1 cellular context compared by ENCODE assay signal in genomic region chr13:97257800-97258799, GRCh38.
TF ChIP-seq lines count a peak whose summit lies in the region.

No MANE protein-coding gene starts in this region.

TF ChIP-seq in SK-N-SH treated with all-trans-retinoic acid at 6 μM for 48 hours, 23 proteins besides CTCF, POLR2A, EP300 and RAD21 (continued from another document):
- TF ChIP-seq PATZ1 (CRISPR knock-in tag; IDR thresholded peaks at IDR 0.05; ENCODE audit: borderline replicate concordance) (no peak), BACH2 (CRISPR knock-in tag; IDR thresholded peaks at IDR 0.05; ENCODE audit: borderline replicate concordance) (no peak), ZNF565 (CRISPR knock-in tag; conservative IDR thresholded peaks at IDR 0.05; ENCODE audit: low read depth) (no peak), OSR1 (CRISPR knock-in tag; IDR thresholded peaks at IDR 0.05) (no peak), ISL1 (CRISPR knock-in tag; IDR thresholded peaks at IDR 0.05) (peak; percentile 29; the same call in 1 of the 2 replicates)
